13 cellular contexts compared by ENCODE assay signal in genomic region chr13:38979891-38980627, GRCh38. TPM values are rescaled to one million over a fixed set of nuclear protein-coding genes. Genes with fewer than 3 reads are reported as not detected.
DNase-seq lines count a peak whose midpoint lies in the region; ATAC-seq and TF ChIP-seq lines count a peak whose summit lies in the region.
"Had no signal": no experiment of that assay in that cellular context is flagged by ENCODE, and none has a peak within 500 bp of the region (broad histone marks: within the 10 kb centered on the region; RNA-seq: fewer than 3 reads in every experiment).

No MANE protein-coding gene starts in this region.

- no peaks in the 10 kb centered on the region for H3K36me3 ChIP-seq in SJCRH30
- no peaks in the 10 kb centered on the region for H3K36me3 ChIP-seq in cardiac muscle cell

- no peak for TF ChIP-seq CTCF in cardiac muscle cell (IDR thresholded peaks at IDR 0.05; ENCODE audit: low read depth, low read length)

- no peaks in the 10 kb centered on the region for H3K9me3 ChIP-seq in SJCRH30 (replicated peaks)
- no peaks in the 10 kb centered on the region for H3K9me3 ChIP-seq in cardiac muscle cell (ENCODE audit: low read depth)

- no peak overlapping the region; the same call in 1 of the 2 replicates for H3K4me3 ChIP-seq in SJCRH30
- H3K4me3 ChIP-seq in cardiac muscle cell = no peak overlapping the region

- DNase-seq in NCI-H1092 treated with DMSO at 0.1 percent for 48 hours (lab: John Stamatoyannopoulos, UW) = peak; percentile 60
- DNase-seq in SJCRH30 = peak; percentile 80 to 90
- peak; percentile 8 to 36 for DNase-seq in cardiac muscle cell (ENCODE audit: low read depth in 1 of 2, low spot score in 1 of 2)
- DNase-seq in putamen (ENCODE audit: low spot score) = peak; percentile 48
- no peak for DNase-seq in DMS53 (lab: John Stamatoyannopoulos, UW)
- no peak for DNase-seq in activated effector memory CD4-positive, alpha-beta T cell treated with Interleukin-2 at 50 U/mL for 16 hours
- no peak for DNase-seq in activated gamma-delta T cell treated with Interleukin-2 at 50 U/mL for 16 hours
- DNase-seq: activated naive CD8-positive, alpha-beta T cell treated with anti-CD3 and anti-CD28 coated beads, Interleukin-2, amount 10 ng/mL, durations not matched to agents 7 days and 5 days; effector CD8-positive, alpha-beta T cell; MM.1S; stimulated activated CD4-positive, alpha-beta T cell treated with anti-CD3 and anti-CD28 coated beads, Interleukin-15, amount 100 ng/mL, for 24 hours had no signal

- no peak for ATAC-seq in GM18868 (IDR thresholded peaks at IDR 0.05; ENCODE audit: unreplicated experiment)
- ATAC-seq: stimulated activated memory B cell treated with anti-CD40 and anti-IgM and Interleukin-4, amounts not matched to agents 10 μg/mL and 1 μg/mL and 100 μg/mL, for 72 hours had no signal

- no peaks in the 10 kb centered on the region for H3K27me3 ChIP-seq in SJCRH30
- H3K27me3 ChIP-seq in cardiac muscle cell = no peaks in the 10 kb centered on the region

- H3K27ac ChIP-seq in SJCRH30 = peak overlapping the region; percentile 47
- H3K27ac ChIP-seq in cardiac muscle cell = no peak overlapping the region

- H3K4me1 ChIP-seq in SJCRH30 (peaks cover 13% of the 10 kb centered on the region; the same call in 1 of the 2 replicates), cardiac muscle cell (ENCODE audit: low read depth) (no peaks in the 10 kb centered on the region)

RNA-seq across cellular contexts. Expression of gene STOML3, which starts 10.6 kb away (rescaled TPM):
- not detected in 2 replicates for total RNA-seq in SJCRH30 (2014; rRNA removed; shearing (Covaris generic))
- total RNA-seq in cardiac muscle cell = not detected in 2 replicates
- polyA plus RNA-seq in cardiac muscle cell = not detected in 2 replicates
- total RNA-seq: activated naive CD8-positive, alpha-beta T cell treated with anti-CD3 and anti-CD28 coated beads, Interleukin-2, amount 10 ng/mL, durations not matched to agents 7 days and 5 days had no signal

RNA-seq across cellular contexts. Expression of gene PROSER1, which starts 57.8 kb away (rescaled TPM):
- total RNA-seq in SJCRH30 (2014; rRNA removed; shearing (Covaris generic)) = 33.7 and 39.0 TPM in 2 replicates
- total RNA-seq in cardiac muscle cell = 10.7 and 14.0 TPM in 2 replicates
- 13.1 and 18.3 TPM in 2 replicates for polyA plus RNA-seq in cardiac muscle cell

RNA-seq across cellular contexts. Expression of gene NHLRC3, which starts 58.2 kb away (rescaled TPM):
- 29.9 and 35.5 TPM in 2 replicates for total RNA-seq in SJCRH30 (2014; rRNA removed; shearing (Covaris generic))
- total RNA-seq in cardiac muscle cell = 10.9 and 16.6 TPM in 2 replicates
- polyA plus RNA-seq in cardiac muscle cell = 13.1 and 15.0 TPM in 2 replicates

Comparison
In these comparisons a context has a peak if more than half of its experiments do, and no peak if none do; other contexts are left out.
1. DNase-seq: peak in NCI-H1092 treated with DMSO at 0.1 percent for 48 hours (single experiment), SJCRH30 (2 of 2), cardiac muscle cell (2 of 2) and putamen (single experiment); none in DMS53 (single experiment), activated effector memory CD4-positive, alpha-beta T cell treated with Interleukin-2 at 50 U/mL for 16 hours (single experiment) and activated gamma-delta T cell treated with Interleukin-2 at 50 U/mL for 16 hours (single experiment).